Comparison of ENCODE assay signal across 28 cellular contexts in the genomic region with DNA sequence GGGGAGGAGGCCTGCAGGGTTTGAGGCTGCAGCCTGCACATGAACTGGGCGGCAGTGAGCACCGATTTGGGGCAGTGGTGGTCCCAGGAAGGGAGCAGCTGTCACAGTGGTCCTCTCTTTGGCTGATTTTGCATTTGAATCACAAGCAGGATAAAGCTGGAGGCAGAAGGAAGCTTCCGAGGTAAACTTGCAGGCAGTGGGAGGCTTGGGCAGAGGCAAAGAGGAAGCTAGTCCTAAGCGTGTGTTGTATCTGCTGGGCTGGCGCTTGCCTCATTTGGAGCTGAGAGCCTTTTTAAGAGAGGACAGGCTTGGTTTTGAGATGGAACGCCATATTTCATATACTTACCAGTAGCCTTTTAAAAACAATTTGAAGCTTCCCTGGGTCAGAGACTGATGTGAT.
"Had no signal": no experiment of that assay in that cellular context is flagged by ENCODE, and none has a peak within 500 bp of the region (broad histone marks: within the 10 kb centered on the region; RNA-seq: fewer than 3 reads in every experiment).

No MANE protein-coding gene starts in this region.

- H3K4me1 ChIP-seq: SJSA1 had no signal

- H3K27me3 ChIP-seq: brain microvascular endothelial cell had no signal

- ATAC-seq: activated CD8-positive, alpha-beta memory T cell treated with anti-CD3 and anti-CD28 coated beads, Interleukin-2, amount 10 ng/mL, durations not matched to agents 7 days and 5 days; activated naive CD8-positive, alpha-beta T cell treated with anti-CD3 and anti-CD28 coated beads, Interleukin-2, amount 50 U/mL, for 24 hours; Panc1 had no signal

- H3K27ac ChIP-seq: brain microvascular endothelial cell, KMS-11, SJSA1 had no signal

- H3K36me3 ChIP-seq: brain microvascular endothelial cell, SJSA1 had no signal

- H3K4me3 ChIP-seq: SJSA1 had no signal

- H3K4me2 ChIP-seq: KMS-11, SK-N-SH had no signal

- DNase-seq: activated CD4-positive, alpha-beta memory T cell treated with anti-CD3 and anti-CD28 coated beads, Interleukin-2, amount 10 ng/mL, durations not matched to agents 7 days and 5 days; activated CD4-positive, alpha-beta T cell treated with anti-CD3 and anti-CD28 coated beads for 1 hour; activated CD4-positive, alpha-beta T cell treated with anti-CD3 and anti-CD28 coated beads for 48 hours; activated CD4-positive, CD25-positive, alpha-beta regulatory T cell; activated CD8-positive, alpha-beta memory T cell treated with anti-CD3 and anti-CD28 coated beads for 24 hours; activated CD8-positive, alpha-beta memory T cell treated with anti-CD3 and anti-CD28 coated beads, Interleukin-2, amount 10 ng/mL, durations not matched to agents 7 days and 5 days; activated CD8-positive, alpha-beta memory T cell treated with anti-CD3 and anti-CD28 coated beads, Interleukin-2, amount 50 U/mL, for 48 hours; activated effector memory CD4-positive, alpha-beta T cell treated with Interleukin-2 at 50 U/mL for 16 hours; activated naive CD4-positive, alpha-beta T cell treated with anti-CD3 and anti-CD28 coated beads, Interleukin-2, amount 10 ng/mL, durations not matched to agents 7 days and 5 days; activated naive CD8-positive, alpha-beta T cell treated with anti-CD3 and anti-CD28 coated beads, Interleukin-2, amount 50 U/mL, for 24 hours; activated T-cell treated with anti-CD3 and anti-CD28 coated beads, Interleukin-2, amount 50 U/mL, for 48 hours; aorta; brain microvascular endothelial cell; central memory CD4-positive, alpha-beta T cell; MV-4-11; NCI-H1092; NCI-H1436 treated with DMSO at 0.1 percent for 48 hours; NCI-H1694 treated with DMSO at 0.1 percent for 48 hours; NCI-H2029; NCI-H345; NCI-H524 treated with DMSO at 0.1 percent for 48 hours; SHP77 treated with DMSO at 0.1 percent for 48 hours; SK-N-SH; T-helper 2 cell; T-helper 9 cell had no signal

- H3K9ac ChIP-seq: KMS-11, SK-N-SH had no signal

- H3K9me3 ChIP-seq: SJSA1, SK-N-SH had no signal
